Comparison of ENCODE assay signal across 39 cellular contexts in the genomic region with DNA sequence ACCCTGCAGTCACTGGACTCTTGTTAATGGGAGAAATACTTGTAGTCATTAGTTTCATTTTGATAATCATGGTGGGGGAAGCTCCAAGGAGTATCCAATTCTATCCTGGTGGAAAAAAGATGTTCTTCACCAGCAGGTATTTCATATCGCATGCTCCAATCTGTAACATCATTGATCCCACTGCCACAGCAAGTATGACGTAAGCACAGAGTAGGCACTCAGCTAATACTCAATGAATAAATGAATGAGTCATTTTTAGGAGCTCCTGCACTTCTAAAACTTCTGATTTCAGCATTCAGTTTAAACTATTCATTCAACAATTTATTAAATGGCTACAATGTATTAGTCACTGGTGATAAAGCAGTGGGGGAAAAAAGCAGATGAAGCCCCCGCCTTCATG. TPM values are rescaled to one million over a fixed set of nuclear protein-coding genes. Genes with fewer than 3 reads are reported as not detected.
"Had no signal": no experiment of that assay in that cellular context is flagged by ENCODE, and none has a peak within 500 bp of the region (broad histone marks: within the 10 kb centered on the region; RNA-seq: fewer than 3 reads in every experiment).

No MANE protein-coding gene starts in this region.

- H3K9me3 ChIP-seq: MG63 had no signal

- DNase-seq: Kasumi-1, MG63, MM.1S, MV-4-11, NCI-H1048, NCI-H1092 treated with DMSO at 0.1 percent for 48 hours, NCI-H1105, NCI-H1105 treated with DMSO at 0.1 percent for 48 hours, NCI-H1417, NCI-H1417 treated with DMSO at 0.1 percent for 48 hours, NCI-H1436, NCI-H1436 treated with DMSO at 0.1 percent for 48 hours, NCI-H146, NCI-H1694, NCI-H1694 treated with DMSO at 0.1 percent for 48 hours, NCI-H187, NCI-H187 treated with DMSO at 0.1 percent for 48 hours, NCI-H1930, NCI-H2029, NCI-H2029 treated with DMSO at 0.1 percent for 48 hours, NCI-H2081, NCI-H2081 treated with DMSO at 0.1 percent for 48 hours, NCI-H2107, NCI-H2171, NCI-H2171 treated with DMSO at 0.1 percent for 48 hours, NCI-H2227 treated with DMSO at 0.1 percent for 48 hours, NCI-H226, NCI-H345, NCI-H446, NCI-H446 treated with DMSO at 0.1 percent for 48 hours, NCI-H510A, NCI-H510A treated with DMSO at 0.1 percent for 48 hours, NCI-H524, NCI-H524 treated with DMSO at 0.1 percent for 48 hours, NCI-H526 had no signal

- H3K36me3 ChIP-seq: MG63 had no signal

- H3K4me3 ChIP-seq: MG63 had no signal

RNA-seq across cellular contexts. Expression of a gene that starts 30.3 kb away (rescaled TPM):
- total RNA-seq: LHCN-M2, M059J, MCF 10A, NCI-H460 had no signal

RNA-seq across cellular contexts. Expression of a gene that starts 58.1 kb away (rescaled TPM):
- total RNA-seq: LHCN-M2, M059J, MCF 10A, NCI-H460 had no signal
